Comparison of ENCODE assay signal across 8 cellular contexts in genomic region chr15:90095521-90095959, GRCh38. TPM values are rescaled to one million over a fixed set of nuclear protein-coding genes. Genes with fewer than 3 reads are reported as not detected.
DNase-seq lines count a peak whose midpoint lies in the region; ATAC-seq, FAIRE-seq and TF ChIP-seq lines count a peak whose summit lies in the region.

No MANE protein-coding gene starts in this region.

- H3K79me2 ChIP-seq in K562 (ENCODE audit: control insufficient read depth, insufficient read depth, low read length), result peaks cover 6% of the 10 kb centered on the region; the same call in 1 of the 3 replicates

- peaks cover 10% of the 10 kb centered on the region for H3K9me3 Mint-ChIP-seq in nephron progenitor cell

- no peak for TF ChIP-seq RAD21 in K562 (CRISPR knock-in tag; conservative IDR thresholded peaks at IDR 0.05 in 1 of 2, IDR thresholded peaks at IDR 0.05 in 1 of 2)

- POLR2A ChIA-PET in K562 (lab: Yijun Ruan, JAX), result interaction anchor here (0.6 kb wide), 1 partner anchor 423 kb away, joined by 3 read pairs; no protein-coding TSS in a partner anchor

- H3K4me1 ChIP-seq in K562 (replicated peaks in 1 of 2; ENCODE audit: control insufficient read depth in 2 of 2, insufficient read depth in 2 of 2, low read length in 2 of 2), result peaks cover 24 to 29% of the 10 kb centered on the region in 2 experiments; a peak in 4 of 5 replicates
- H3K4me1 ChIP-seq in SJCRH30, result no peaks in the 10 kb centered on the region

- no peak overlapping the region for H2AFZ ChIP-seq in K562 (ENCODE audit: low read depth, low read length)

- no peaks in the 10 kb centered on the region for H3K9me3 ChIP-seq in K562 (replicated peaks; ENCODE audit: control insufficient read depth, insufficient read depth, low read depth, low read length)
- H3K9me3 ChIP-seq in SJCRH30 (replicated peaks), result no peaks in the 10 kb centered on the region

- H3K27me3 Mint-ChIP-seq in nephron progenitor cell (ENCODE audit: low read depth, poor library complexity), result peaks cover 14% of the 10 kb centered on the region

- no peak overlapping the region for H3K4me3 ChIP-seq in K562
- H3K4me3 ChIP-seq in SJCRH30, result no peak overlapping the region

- intact Hi-C loops in K562 (cut with micrococcal nuclease), result no loop called here

- H3K27ac Mint-ChIP-seq in nephron progenitor cell, result peak overlapping the region; percentile 77

- peak; percentile 15 for FAIRE-seq in K562 (lab: Jason Lieb, UNC)

- H3K27me3 ChIP-seq in K562 (ENCODE audit: control insufficient read depth in 2 of 2, insufficient read depth in 2 of 2, low read length in 2 of 2) (no peaks in the 10 kb centered on the region), SJCRH30 (no peaks in the 10 kb centered on the region)

- no peak for TF ChIP-seq CTCF in GM13977 (IDR thresholded peaks at IDR 0.05; ENCODE audit: extremely low read depth, insufficient read depth, missing control alignments)
- TF ChIP-seq CTCF in K562 (IDR thresholded peaks at IDR 0.05 in 2 of 3, conservative IDR thresholded peaks at IDR 0.05 in 1 of 3; ENCODE audit: insufficient read depth in 2 of 3, low read depth in 1 of 3, low read length in 3 of 3), result no peak
- no peak for TF ChIP-seq CTCF in nephron progenitor cell (IDR thresholded peaks at IDR 0.05)

- CTCF ChIA-PET in K562 (lab: Yijun Ruan, JAX; ENCODE audit: low intra/inter-chr PET ratio), result no interaction called here

- 30% methylated on average over 3 of the region's 3 CpGs for WGBS in K562 (ENCODE audit: insufficient coverage, low coverage, missing lambda C conversion rate)

- in situ Hi-C loops in GM13977 (cut with MboI; ENCODE audit: low pct_unique_long_range_greater_than_20kb, low sequenced_read_pairs, unreplicated experiment), result no loop called here
- in situ Hi-C loops in K562 (cut with MboI), result loop anchor here (10.0 kb wide), 1 partner anchor 341 kb away; the partner anchor contains the start of gene MESP1

- H3K9ac ChIP-seq in K562 (ENCODE audit: insufficient read depth in 1 of 2, low read depth in 2 of 2, low read length in 2 of 2), result peak overlapping the region in 1 of 2 experiments; percentile 24; a peak in 1 of 4 replicates

- H3K27ac ChIP-seq in K562 (ENCODE audit: extremely low read depth, low read depth, low read length) (no peak overlapping the region), SJCRH30 (no peak overlapping the region)

- no peak overlapping the region for H3K4me2 ChIP-seq in K562 (ENCODE audit: insufficient read depth, low read length)

- no peak for TF ChIP-seq EP300 in K562 (IDR thresholded peaks at IDR 0.05; ENCODE audit: low read length)

- peaks cover 50% of the 10 kb centered on the region for H3K4me1 Mint-ChIP-seq in nephron progenitor cell

- peak; percentile 31 for DNase-seq in GM13977 (ENCODE audit: low spot score)
- peak; percentile 49 for DNase-seq in NCI-H1436 (lab: John Stamatoyannopoulos, UW)
- no peak for DNase-seq in K562 (ENCODE audit: extremely low read depth in 1 of 4, low spot score in 3 of 4)
- no peak for DNase-seq in nephron progenitor cell
- DNase-seq in SJCRH30, result no peak
- no peak for DNase-seq in hypothalamus (lab: John Stamatoyannopoulos, UW)
- no peak for DNase-seq in HCEC 1CT
- no peak for DNase-seq in amygdala (lab: John Stamatoyannopoulos, UW)

- peaks cover 36% of the 10 kb centered on the region for H3K36me3 Mint-ChIP-seq in nephron progenitor cell (ENCODE audit: low read depth)

- no peak overlapping the region for H3K4me3 Mint-ChIP-seq in nephron progenitor cell

- no peak for ATAC-seq in K562

- peaks cover 6% of the 10 kb centered on the region; the same call in 1 of the 2 replicates for H4K20me1 ChIP-seq in K562 (replicated peaks; ENCODE audit: control insufficient read depth, insufficient read depth, low read length)

- BruUV-seq in K562 (replicated peaks; lab: Mats Ljungman, UMichigan), result no TSS peak

- H3K36me3 ChIP-seq in K562 (ENCODE audit: control insufficient read depth, insufficient read depth, low read length) (peaks cover 6% of the 10 kb centered on the region; the same call in 2 of the 3 replicates), SJCRH30 (0 out of 2 replicates have a peak, but pooled peaks cover 4% of the 10 kb centered on the region)

- TF ChIP-seq POLR2A in K562 (conservative IDR thresholded peaks at IDR 0.05), result no peak

- no peaks in the 10 kb centered on the region for H3K9me1 ChIP-seq in K562 (ENCODE audit: control insufficient read depth, insufficient read depth, low read length)

TF ChIP-seq in K562, 482 proteins besides CTCF, POLR2A, EP300 and RAD21:
- TF ChIP-seq ZNF41 (CRISPR knock-in tag; conservative IDR thresholded peaks at IDR 0.05), result no peak
- TF ChIP-seq CC2D1A (IDR thresholded peaks at IDR 0.05), result no peak
- 0 out of 2 replicates have a peak, but pooled peaks have one; percentile 28 for TF ChIP-seq LEF1 (IDR thresholded peaks at IDR 0.05)
- TF ChIP-seq, protein P1, sequence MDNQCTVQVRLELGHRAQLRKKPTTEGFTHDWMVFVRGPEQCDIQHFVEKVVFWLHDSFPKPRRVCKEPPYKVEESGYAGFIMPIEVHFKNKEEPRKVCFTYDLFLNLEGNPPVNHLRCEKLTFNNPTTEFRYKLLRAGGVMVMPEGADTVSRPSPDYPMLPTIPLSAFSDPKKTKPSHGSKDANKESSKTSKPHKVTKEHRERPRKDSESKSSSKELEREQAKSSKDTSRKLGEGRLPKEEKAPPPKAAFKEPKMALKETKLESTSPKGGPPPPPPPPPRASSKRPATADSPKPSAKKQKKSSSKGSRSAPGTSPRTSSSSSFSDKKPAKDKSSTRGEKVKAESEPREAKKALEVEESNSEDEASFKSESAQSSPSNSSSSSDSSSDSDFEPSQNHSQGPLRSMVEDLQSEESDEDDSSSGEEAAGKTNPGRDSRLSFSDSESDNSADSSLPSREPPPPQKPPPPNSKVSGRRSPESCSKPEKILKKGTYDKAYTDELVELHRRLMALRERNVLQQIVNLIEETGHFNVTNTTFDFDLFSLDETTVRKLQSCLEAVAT (IDR thresholded peaks at IDR 0.05), result 0 out of 4 replicates have a peak, but pooled peaks of 1 of the 2 experiments have one; percentile 25
- TF ChIP-seq ESRRA (IDR thresholded peaks at IDR 0.05; ENCODE audit: borderline replicate concordance, low read depth), result peak; percentile 81
- TF ChIP-seq TCF7 (IDR thresholded peaks at IDR 0.05; ENCODE audit: borderline replicate concordance), result peak; percentile 58; the same call in 1 of the 2 replicates

RNA-seq across cellular contexts. Expression of gene IDH2, which starts 6.7 kb away (rescaled TPM):
- 8.3 and 17.4 TPM in 2 replicates for total RNA-seq in K562 (2011; cell fraction: chromatin; rRNA removed; ENCODE audit: low replicate concordance)
- total RNA-seq in K562 (2011; cell fraction: nucleolus; rRNA removed), result 17.3 and 17.6 TPM in 2 replicates
- total RNA-seq in K562 (2011; cell fraction: nucleoplasm; rRNA removed), result 13.9 and 15.0 TPM in 2 replicates
- total RNA-seq in K562 (2014; rRNA removed) (59.2 and 74.5 TPM in 2 replicates), K562 (2014; rRNA removed; fragmentation: Illumina TruSeq; extraction: Trizol) (34.2 and 41.2 TPM in 2 replicates), K562 (2015; rRNA removed; fragmentation: Illumina TruSeq; extraction: Trizol) (72.3 and 72.6 TPM in 2 replicates), K562 (2021) (76.7 and 80.4 TPM in 2 replicates)
- polyA plus RNA-seq in K562 (2011; rRNA removed) (99.9 and 181 TPM in 2 replicates), K562 (2014; fragmentation: Illumina TruSeq; extraction: Trizol) (83.0 and 84.4 TPM in 2 replicates), K562 (2014; fragmentation: Nextera tagmentation; extraction: Ambion mirVana) (1 to 10 TPM in 1 of 2 experiments, under 1 TPM in 1; 0.70 to 3.1 TPM), K562 (2014; rRNA removed) (51.1 and 52.3 TPM in 2 replicates)
- polyA plus RNA-seq in K562 (2011; cell fraction: cytosol; rRNA removed), result 113 and 128 TPM in 2 replicates
- 68.2 and 102 TPM in 2 replicates for polyA plus RNA-seq in K562 (2011; cell fraction: nucleus; rRNA removed)
- 68.8 and 135 TPM in 2 replicates for polyA plus RNA-seq in K562 (2012)
- 62.2 and 82.4 TPM in 2 replicates for polyA minus RNA-seq in K562 (2011; rRNA and poly(A)+ RNA removed)
- 51.4 and 98.5 TPM in 2 replicates for polyA minus RNA-seq in K562 (2011; cell fraction: cytosol; rRNA and poly(A)+ RNA removed)
- polyA minus RNA-seq in K562 (2011; cell fraction: nucleus; rRNA and poly(A)+ RNA removed), result 7.0 and 20.3 TPM in 2 replicates
- total RNA-seq in SJCRH30 (2014; rRNA removed; shearing (Covaris generic)), result 96.9 and 102 TPM in 2 replicates

Comparison
In these comparisons a context has a peak if more than half of its experiments do, and no peak if none do; other contexts are left out.
1. DNase-seq: peak in GM13977 (single experiment) and NCI-H1436 (single experiment); none in K562 (0 of 4), nephron progenitor cell (single experiment), SJCRH30 (0 of 2), hypothalamus (0 of 51), HCEC 1CT (single experiment) and amygdala (0 of 56).